10 cellular contexts compared by ENCODE assay signal in genomic region chr14:104370256-104370870, GRCh38.
A peak's percentile ranks its signal among the peaks of the same experiment; 100 is the strongest.
DNase-seq lines count a peak whose midpoint lies in the region; ATAC-seq and TF ChIP-seq lines count a peak whose summit lies in the region.
"Had no signal": no experiment of that assay in that cellular context is flagged by ENCODE, and none has a peak within 500 bp of the region (broad histone marks: within the 10 kb centered on the region; RNA-seq: fewer than 3 reads in every experiment).

No MANE protein-coding gene starts in this region.

- no peak for TF ChIP-seq EP300 in stomach (IDR thresholded peaks at IDR 0.05)

- no peaks in the 10 kb centered on the region for H4K20me1 ChIP-seq in OCI-LY1 (ENCODE audit: insufficient read depth, low read length)
- H4K20me1 ChIP-seq in hepatocyte (ENCODE audit: insufficient read depth, poor library complexity, severe bottlenecking): no peaks in the 10 kb centered on the region

- no peaks in the 10 kb centered on the region for H3K36me3 Mint-ChIP-seq in activated CD4-positive, alpha-beta memory T cell treated with anti-CD3 and anti-CD28 coated beads for 36 hours
- no peaks in the 10 kb centered on the region for H3K36me3 Mint-ChIP-seq in activated T-cell treated with anti-CD3 and anti-CD28 coated beads, Interleukin-2, amount 50 U/mL, for 72 hours (ENCODE audit: insufficient read depth in 2 of 2)

- no peaks in the 10 kb centered on the region for H3K9me3 Mint-ChIP-seq in activated CD4-positive, alpha-beta memory T cell treated with anti-CD3 and anti-CD28 coated beads for 36 hours
- H3K9me3 Mint-ChIP-seq in activated T-cell treated with anti-CD3 and anti-CD28 coated beads, Interleukin-2, amount 50 U/mL, for 72 hours: no peaks in the 10 kb centered on the region

- no peaks in the 10 kb centered on the region for H3K79me2 ChIP-seq in OCI-LY1 (ENCODE audit: insufficient read depth, low read length)
- no peaks in the 10 kb centered on the region for H3K79me2 ChIP-seq in hepatocyte

- no peak for ATAC-seq in HG02870 (IDR thresholded peaks at IDR 0.05; ENCODE audit: unreplicated experiment)
- ATAC-seq in activated T-cell treated with anti-CD3 and anti-CD28 coated beads, Interleukin-2, amount 50 U/mL, for 72 hours (replicated peaks in 1 of 2): no peak

- 68% methylated on average over 22 of the region's 22 CpGs for WGBS in hepatocyte (ENCODE audit: low lambda C conversion rate, missing lambda C conversion rate)
- 43 to 59% (median 51%) methylated on average over 17 to 22 of the region's 22 CpGs for WGBS in stomach, 5 donors

- H3K27ac ChIP-seq in OCI-LY1 (ENCODE audit: low read depth, low read length, poor library complexity, severe bottlenecking) (no peak overlapping the region), hepatocyte (no peak overlapping the region), stomach (no peak overlapping the region)

- H3K36me3 ChIP-seq in OCI-LY1 (ENCODE audit: insufficient read depth, low read length) (no peaks in the 10 kb centered on the region), hepatocyte (replicated peaks; ENCODE audit: insufficient read depth, low read depth) (no peaks in the 10 kb centered on the region), stomach (no peaks in the 10 kb centered on the region)

- DNase-seq in NCI-H748 (lab: John Stamatoyannopoulos, UW; ENCODE audit: unreplicated experiment) (peak; percentile 72), NCI-H748 treated with DMSO at 0.1 percent for 48 hours (lab: John Stamatoyannopoulos, UW) (no peak), hepatocyte (ENCODE audit: low spot score) (peak; percentile 46), stomach (peak; percentile 39)
- no peak for DNase-seq in activated CD4-positive, alpha-beta memory T cell treated with anti-CD3 and anti-CD28 coated beads for 36 hours
- DNase-seq in activated T-cell treated with anti-CD3 and anti-CD28 coated beads, Interleukin-2, amount 50 U/mL, for 72 hours: no peak
- DNase-seq: cerebellar nuclear complex, IMR-90 had no signal

- POLR2A ChIA-PET in activated CD4-positive, alpha-beta memory T cell treated with anti-CD3 and anti-CD28 coated beads for 36 hours (lab: Charles Lee): no interaction called here

- H3K9me3 ChIP-seq in OCI-LY1 (ENCODE audit: low read length) (no peaks in the 10 kb centered on the region), hepatocyte (ENCODE audit: low read depth) (no peaks in the 10 kb centered on the region), stomach (no peaks in the 10 kb centered on the region)

- H3K4me3 ChIP-seq in OCI-LY1 (ENCODE audit: low read depth, low read length, poor library complexity, severe bottlenecking) (no peak overlapping the region), hepatocyte (no peak overlapping the region), stomach (no peak overlapping the region)

- no peak for TF ChIP-seq POLR2A in stomach (IDR thresholded peaks at IDR 0.05)

- no peak overlapping the region for H3K4me3 Mint-ChIP-seq in activated CD4-positive, alpha-beta memory T cell treated with anti-CD3 and anti-CD28 coated beads for 36 hours
- H3K4me3 Mint-ChIP-seq in activated T-cell treated with anti-CD3 and anti-CD28 coated beads, Interleukin-2, amount 50 U/mL, for 72 hours: no peak overlapping the region

- H3K27ac Mint-ChIP-seq in activated CD4-positive, alpha-beta memory T cell treated with anti-CD3 and anti-CD28 coated beads for 36 hours: no peak overlapping the region
- H3K27ac Mint-ChIP-seq in activated T-cell treated with anti-CD3 and anti-CD28 coated beads, Interleukin-2, amount 50 U/mL, for 72 hours: no peak overlapping the region

- no peak overlapping the region for H3K9ac ChIP-seq in OCI-LY1 (ENCODE audit: low read length)

- no peaks in the 10 kb centered on the region for H3K27me3 Mint-ChIP-seq in activated CD4-positive, alpha-beta memory T cell treated with anti-CD3 and anti-CD28 coated beads for 36 hours
- no peaks in the 10 kb centered on the region for H3K27me3 Mint-ChIP-seq in activated T-cell treated with anti-CD3 and anti-CD28 coated beads, Interleukin-2, amount 50 U/mL, for 72 hours (ENCODE audit: low read depth)

- H2AFZ ChIP-seq in OCI-LY1 (ENCODE audit: low read length) (no peak overlapping the region), hepatocyte (no peak overlapping the region)

- H3K4me2 ChIP-seq in OCI-LY1 (ENCODE audit: low read length) (no peak overlapping the region), hepatocyte (no peak overlapping the region)

- TF ChIP-seq CTCF in OCI-LY1 (IDR thresholded peaks at IDR 0.05; ENCODE audit: low read length) (peak; percentile 22; the same call in 1 of the 2 replicates), hepatocyte (IDR thresholded peaks at IDR 0.05; ENCODE audit: poor library complexity) (peak; percentile 57), stomach (IDR thresholded peaks at IDR 0.05) (peak in 4 of 7 experiments; percentile 9 to 40 (median 20))

- no peaks in the 10 kb centered on the region for H3K4me1 Mint-ChIP-seq in activated CD4-positive, alpha-beta memory T cell treated with anti-CD3 and anti-CD28 coated beads for 36 hours (ENCODE audit: low read depth)
- H3K4me1 Mint-ChIP-seq in activated T-cell treated with anti-CD3 and anti-CD28 coated beads, Interleukin-2, amount 50 U/mL, for 72 hours (ENCODE audit: low read depth): no peaks in the 10 kb centered on the region

- H3F3A ChIP-seq in OCI-LY1 (ENCODE audit: insufficient read depth, low read length): no peaks in the 10 kb centered on the region

- intact Hi-C loops in stomach (cut with DNase I; ENCODE audit: low total_unique reads): no loop called here
- intact Hi-C loops in activated CD4-positive, alpha-beta memory T cell treated with anti-CD3 and anti-CD28 coated beads for 36 hours (cut with micrococcal nuclease): no loop called here

- H3K27me3 ChIP-seq in OCI-LY1 (ENCODE audit: insufficient read depth, low read length) (peaks cover 4% of the 10 kb centered on the region; the same call in 1 of the 2 replicates), hepatocyte (no peaks in the 10 kb centered on the region), stomach (peaks cover 0 to 54% (median 9%) of the 10 kb centered on the region in 3 donors)

- H3K4me1 ChIP-seq in OCI-LY1 (ENCODE audit: insufficient read depth, low read length, severe bottlenecking) (no peaks in the 10 kb centered on the region), hepatocyte (ENCODE audit: insufficient read depth) (no peaks in the 10 kb centered on the region), stomach (no peaks in the 10 kb centered on the region)

- H3K9me2 ChIP-seq in OCI-LY1 (ENCODE audit: low read depth, low read length): no peaks in the 10 kb centered on the region
- no peaks in the 10 kb centered on the region for H3K9me2 ChIP-seq in hepatocyte (replicated peaks; ENCODE audit: insufficient read depth)

- CTCF ChIA-PET in activated CD4-positive, alpha-beta memory T cell treated with anti-CD3 and anti-CD28 coated beads for 36 hours (lab: Charles Lee): no interaction called here

Comparison
In these comparisons a context has a peak if more than half of its experiments do, and no peak if none do; other contexts are left out.
1. DNase-seq: peak in NCI-H748 (single experiment), hepatocyte (single experiment) and stomach (single experiment); none in NCI-H748 treated with DMSO at 0.1 percent for 48 hours (single experiment), activated CD4-positive, alpha-beta memory T cell treated with anti-CD3 and anti-CD28 coated beads for 36 hours (single experiment) and activated T-cell treated with anti-CD3 and anti-CD28 coated beads, Interleukin-2, amount 50 U/mL, for 72 hours (0 of 2).
2. Peak in every context shown above with its lines, with median percentiles within 50 percentile points of each other: CTCF ChIP-seq.